1 cellular context compared by ENCODE assay signal in the genomic region with DNA sequence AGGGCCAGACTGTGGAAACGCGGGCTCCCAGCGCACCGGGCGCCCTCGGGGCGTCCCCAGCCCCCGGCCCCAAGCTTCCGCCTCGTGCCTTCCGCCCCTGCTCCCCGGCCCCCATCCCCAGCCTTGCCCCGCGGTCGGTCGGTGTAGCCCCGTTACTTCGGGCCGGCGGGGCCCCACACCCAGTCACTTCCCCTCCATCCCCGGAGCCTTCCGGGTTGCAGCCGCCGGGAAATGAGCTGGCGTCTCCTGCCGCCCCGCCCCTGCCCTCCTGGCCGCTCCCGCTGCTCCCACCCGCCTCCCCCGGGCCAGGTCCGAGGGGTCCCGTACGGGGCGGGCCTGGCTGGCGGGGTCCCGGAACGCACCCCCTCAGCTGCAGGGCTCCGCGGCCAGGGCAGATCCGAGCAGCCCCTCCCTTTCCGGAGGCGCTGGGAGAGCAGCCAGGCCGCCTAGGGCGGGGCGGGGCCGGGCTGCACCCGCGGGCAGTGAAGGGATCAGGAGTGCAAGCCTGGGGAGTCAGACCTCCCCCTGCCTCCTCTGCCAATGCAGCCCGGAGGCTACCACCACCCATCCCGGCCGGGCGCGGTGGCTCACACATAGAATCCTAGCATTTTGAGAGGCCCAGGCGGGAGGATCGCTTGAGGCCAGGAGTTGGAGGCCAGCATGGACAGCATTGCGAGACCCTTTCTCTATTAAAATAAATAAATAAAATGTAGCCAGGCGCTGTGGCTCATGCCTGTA.
TF ChIP-seq lines count a peak whose summit lies in the region.

No MANE protein-coding gene starts in this region.

TF ChIP-seq in K562, 482 proteins besides CTCF, POLR2A, EP300 and RAD21 (continued from another document and continues in another):
- no peak for TF ChIP-seq HEY1 (CRISPR knock-in tag; IDR thresholded peaks at IDR 0.05; ENCODE audit: borderline replicate concordance)
- TF ChIP-seq ZNF134 (CRISPR knock-in tag; conservative IDR thresholded peaks at IDR 0.05), result no peak
- TF ChIP-seq, protein P1, sequence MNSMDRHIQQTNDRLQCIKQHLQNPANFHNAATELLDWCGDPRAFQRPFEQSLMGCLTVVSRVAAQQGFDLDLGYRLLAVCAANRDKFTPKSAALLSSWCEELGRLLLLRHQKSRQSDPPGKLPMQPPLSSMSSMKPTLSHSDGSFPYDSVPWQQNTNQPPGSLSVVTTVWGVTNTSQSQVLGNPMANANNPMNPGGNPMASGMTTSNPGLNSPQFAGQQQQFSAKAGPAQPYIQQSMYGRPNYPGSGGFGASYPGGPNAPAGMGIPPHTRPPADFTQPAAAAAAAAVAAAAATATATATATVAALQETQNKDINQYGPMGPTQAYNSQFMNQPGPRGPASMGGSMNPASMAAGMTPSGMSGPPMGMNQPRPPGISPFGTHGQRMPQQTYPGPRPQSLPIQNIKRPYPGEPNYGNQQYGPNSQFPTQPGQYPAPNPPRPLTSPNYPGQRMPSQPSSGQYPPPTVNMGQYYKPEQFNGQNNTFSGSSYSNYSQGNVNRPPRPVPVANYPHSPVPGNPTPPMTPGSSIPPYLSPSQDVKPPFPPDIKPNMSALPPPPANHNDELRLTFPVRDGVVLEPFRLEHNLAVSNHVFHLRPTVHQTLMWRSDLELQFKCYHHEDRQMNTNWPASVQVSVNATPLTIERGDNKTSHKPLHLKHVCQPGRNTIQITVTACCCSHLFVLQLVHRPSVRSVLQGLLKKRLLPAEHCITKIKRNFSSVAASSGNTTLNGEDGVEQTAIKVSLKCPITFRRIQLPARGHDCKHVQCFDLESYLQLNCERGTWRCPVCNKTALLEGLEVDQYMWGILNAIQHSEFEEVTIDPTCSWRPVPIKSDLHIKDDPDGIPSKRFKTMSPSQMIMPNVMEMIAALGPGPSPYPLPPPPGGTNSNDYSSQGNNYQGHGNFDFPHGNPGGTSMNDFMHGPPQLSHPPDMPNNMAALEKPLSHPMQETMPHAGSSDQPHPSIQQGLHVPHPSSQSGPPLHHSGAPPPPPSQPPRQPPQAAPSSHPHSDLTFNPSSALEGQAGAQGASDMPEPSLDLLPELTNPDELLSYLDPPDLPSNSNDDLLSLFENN (IDR thresholded peaks at IDR 0.05; ENCODE audit: low read depth in 2 of 2, low read length in 2 of 2), result no peak
- no peak for TF ChIP-seq MAFF (IDR thresholded peaks at IDR 0.05; ENCODE audit: low read length)
- TF ChIP-seq, protein P2, sequence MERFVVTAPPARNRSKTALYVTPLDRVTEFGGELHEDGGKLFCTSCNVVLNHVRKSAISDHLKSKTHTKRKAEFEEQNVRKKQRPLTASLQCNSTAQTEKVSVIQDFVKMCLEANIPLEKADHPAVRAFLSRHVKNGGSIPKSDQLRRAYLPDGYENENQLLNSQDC (CRISPR knock-in tag; IDR thresholded peaks at IDR 0.05), result no peak
- TF ChIP-seq JUN (IDR thresholded peaks at IDR 0.05; ENCODE audit: borderline replicate concordance, low read depth, low read length), result no peak
- no peak for TF ChIP-seq JUN (CRISPR knock-in tag; IDR thresholded peaks at IDR 0.05; ENCODE audit: borderline replicate concordance)
- TF ChIP-seq CC2D1A (IDR thresholded peaks at IDR 0.05), result no peak
- no peak for TF ChIP-seq RBBP5 (IDR thresholded peaks at IDR 0.05; ENCODE audit: borderline replicate concordance, insufficient read depth, low read length, poor library complexity, severe bottlenecking)
- TF ChIP-seq MED1 (CRISPR knock-in tag; IDR thresholded peaks at IDR 0.05; ENCODE audit: borderline replicate concordance), result no peak
- TF ChIP-seq ZKSCAN1 (IDR thresholded peaks at IDR 0.05; ENCODE audit: low read depth, low read length), result no peak
- no peak for TF ChIP-seq MAFG (tag; conservative IDR thresholded peaks at IDR 0.05)
- TF ChIP-seq, protein P3, sequence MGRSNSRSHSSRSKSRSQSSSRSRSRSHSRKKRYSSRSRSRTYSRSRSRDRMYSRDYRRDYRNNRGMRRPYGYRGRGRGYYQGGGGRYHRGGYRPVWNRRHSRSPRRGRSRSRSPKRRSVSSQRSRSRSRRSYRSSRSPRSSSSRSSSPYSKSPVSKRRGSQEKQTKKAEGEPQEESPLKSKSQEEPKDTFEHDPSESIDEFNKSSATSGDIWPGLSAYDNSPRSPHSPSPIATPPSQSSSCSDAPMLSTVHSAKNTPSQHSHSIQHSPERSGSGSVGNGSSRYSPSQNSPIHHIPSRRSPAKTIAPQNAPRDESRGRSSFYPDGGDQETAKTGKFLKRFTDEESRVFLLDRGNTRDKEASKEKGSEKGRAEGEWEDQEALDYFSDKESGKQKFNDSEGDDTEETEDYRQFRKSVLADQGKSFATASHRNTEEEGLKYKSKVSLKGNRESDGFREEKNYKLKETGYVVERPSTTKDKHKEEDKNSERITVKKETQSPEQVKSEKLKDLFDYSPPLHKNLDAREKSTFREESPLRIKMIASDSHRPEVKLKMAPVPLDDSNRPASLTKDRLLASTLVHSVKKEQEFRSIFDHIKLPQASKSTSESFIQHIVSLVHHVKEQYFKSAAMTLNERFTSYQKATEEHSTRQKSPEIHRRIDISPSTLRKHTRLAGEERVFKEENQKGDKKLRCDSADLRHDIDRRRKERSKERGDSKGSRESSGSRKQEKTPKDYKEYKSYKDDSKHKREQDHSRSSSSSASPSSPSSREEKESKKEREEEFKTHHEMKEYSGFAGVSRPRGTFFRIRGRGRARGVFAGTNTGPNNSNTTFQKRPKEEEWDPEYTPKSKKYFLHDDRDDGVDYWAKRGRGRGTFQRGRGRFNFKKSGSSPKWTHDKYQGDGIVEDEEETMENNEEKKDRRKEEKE (IDR thresholded peaks at IDR 0.05; ENCODE audit: borderline replicate concordance in 1 of 2, control insufficient read depth in 1 of 2, low read depth in 2 of 2, low read length in 1 of 2), result no peak
- no peak for TF ChIP-seq EHMT2 (IDR thresholded peaks at IDR 0.05)
- TF ChIP-seq SRSF1 (IDR thresholded peaks at IDR 0.05; ENCODE audit: low read depth, low read length), result no peak
- no peak for TF ChIP-seq POLR2AphosphoS5 (IDR thresholded peaks at IDR 0.05; ENCODE audit: control insufficient read depth, insufficient read depth, low read depth, low read length)
- TF ChIP-seq, protein P4, sequence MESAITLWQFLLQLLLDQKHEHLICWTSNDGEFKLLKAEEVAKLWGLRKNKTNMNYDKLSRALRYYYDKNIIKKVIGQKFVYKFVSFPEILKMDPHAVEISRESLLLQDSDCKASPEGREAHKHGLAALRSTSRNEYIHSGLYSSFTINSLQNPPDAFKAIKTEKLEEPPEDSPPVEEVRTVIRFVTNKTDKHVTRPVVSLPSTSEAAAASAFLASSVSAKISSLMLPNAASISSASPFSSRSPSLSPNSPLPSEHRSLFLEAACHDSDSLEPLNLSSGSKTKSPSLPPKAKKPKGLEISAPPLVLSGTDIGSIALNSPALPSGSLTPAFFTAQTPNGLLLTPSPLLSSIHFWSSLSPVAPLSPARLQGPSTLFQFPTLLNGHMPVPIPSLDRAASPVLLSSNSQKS (CRISPR knock-in tag; IDR thresholded peaks at IDR 0.05), result no peak
- peak; percentile 52 to 78; a peak in 1 of 4 replicates for TF ChIP-seq SIN3A (IDR thresholded peaks at IDR 0.05; ENCODE audit: borderline replicate concordance in 2 of 2, control insufficient read depth in 1 of 2, low read depth in 2 of 2, low read length in 2 of 2)
- TF ChIP-seq, protein P5, sequence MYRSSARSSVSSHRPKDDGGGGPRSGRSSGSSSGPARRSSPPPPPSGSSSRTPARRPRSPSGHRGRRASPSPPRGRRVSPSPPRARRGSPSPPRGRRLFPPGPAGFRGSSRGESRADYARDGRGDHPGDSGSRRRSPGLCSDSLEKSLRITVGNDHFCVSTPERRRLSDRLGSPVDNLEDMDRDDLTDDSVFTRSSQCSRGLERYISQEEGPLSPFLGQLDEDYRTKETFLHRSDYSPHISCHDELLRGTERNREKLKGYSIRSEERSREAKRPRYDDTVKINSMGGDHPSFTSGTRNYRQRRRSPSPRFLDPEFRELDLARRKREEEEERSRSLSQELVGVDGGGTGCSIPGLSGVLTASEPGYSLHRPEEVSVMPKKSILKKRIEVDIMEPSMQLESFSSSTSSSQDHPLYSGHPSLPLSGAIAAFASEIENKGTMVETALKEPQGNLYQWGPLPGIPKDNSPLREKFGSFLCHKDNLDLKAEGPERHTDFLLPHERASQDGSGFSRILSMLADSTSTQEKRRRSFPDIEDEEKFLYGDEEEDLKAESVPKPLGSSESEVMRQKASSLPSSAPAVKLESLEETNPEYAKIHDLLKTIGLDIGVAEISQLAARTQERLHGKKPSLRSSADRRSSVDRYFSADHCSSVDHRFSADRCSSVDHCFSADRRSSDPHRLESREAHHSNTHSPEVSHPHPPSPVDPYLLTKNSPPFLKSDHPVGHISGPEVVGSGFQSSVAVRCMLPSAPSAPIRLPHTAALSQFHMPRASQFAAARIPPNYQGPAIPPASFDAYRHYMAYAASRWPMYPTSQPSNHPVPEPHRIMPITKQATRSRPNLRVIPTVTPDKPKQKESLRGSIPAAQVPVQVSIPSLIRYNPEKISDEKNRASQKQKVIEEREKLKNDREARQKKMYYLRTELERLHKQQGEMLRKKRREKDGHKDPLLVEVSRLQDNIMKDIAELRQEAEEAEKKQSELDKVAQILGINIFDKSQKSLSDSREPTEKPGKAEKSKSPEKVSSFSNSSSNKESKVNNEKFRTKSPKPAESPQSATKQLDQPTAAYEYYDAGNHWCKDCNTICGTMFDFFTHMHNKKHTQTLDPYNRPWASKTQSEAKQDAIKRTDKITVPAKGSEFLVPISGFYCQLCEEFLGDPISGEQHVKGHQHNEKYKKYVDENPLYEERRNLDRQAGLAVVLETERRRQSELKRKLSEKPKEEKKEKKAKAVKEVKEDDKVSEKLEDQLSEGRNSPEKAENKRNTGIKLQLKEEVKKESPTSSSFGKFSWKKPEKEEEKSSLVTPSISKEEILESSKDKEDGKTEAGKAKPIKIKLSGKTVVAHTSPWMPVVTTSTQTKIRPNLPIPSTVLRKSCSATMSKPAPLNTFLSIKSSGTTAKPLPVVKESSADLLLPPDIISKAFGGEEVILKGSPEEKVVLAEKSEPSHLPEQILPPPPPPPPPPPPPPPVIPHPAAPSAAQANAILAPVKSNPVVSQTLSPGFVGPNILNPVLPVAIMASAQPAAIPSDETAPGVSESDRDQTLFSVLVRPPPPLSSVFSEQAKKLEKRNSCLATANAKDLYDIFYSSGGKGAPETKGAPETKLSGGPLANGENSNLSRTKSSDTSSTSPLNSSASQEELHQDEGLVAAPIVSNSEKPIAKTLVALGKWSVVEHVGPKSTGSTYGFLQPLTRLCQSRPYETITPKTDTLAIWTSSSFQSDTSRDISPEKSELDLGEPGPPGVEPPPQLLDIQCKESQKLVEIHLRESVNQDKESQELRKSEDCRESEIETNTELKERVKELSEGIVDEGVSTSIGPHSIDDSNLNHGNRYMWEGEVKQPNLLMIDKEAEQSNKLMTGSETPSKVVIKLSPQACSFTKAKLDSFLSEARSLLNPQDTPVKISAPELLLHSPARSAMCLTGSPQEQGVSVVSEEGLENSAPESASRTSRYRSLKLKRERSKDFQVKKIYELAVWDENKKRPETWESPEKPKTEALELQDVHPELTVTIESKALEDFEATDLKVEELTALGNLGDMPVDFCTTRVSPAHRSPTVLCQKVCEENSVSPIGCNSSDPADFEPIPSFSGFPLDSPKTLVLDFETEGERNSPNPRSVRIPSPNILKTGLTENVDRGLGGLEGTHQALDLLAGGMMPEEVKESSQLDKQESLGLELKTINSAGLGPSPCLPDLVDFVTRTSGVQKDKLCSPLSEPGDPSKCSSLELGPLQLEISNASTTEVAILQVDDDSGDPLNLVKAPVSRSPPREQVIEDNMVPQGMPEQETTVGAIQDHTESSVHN (IDR thresholded peaks at IDR 0.05; ENCODE audit: borderline replicate concordance in 1 of 2, low read depth in 1 of 2), result no peak
- peak; percentile 99 for TF ChIP-seq ZNF121 (CRISPR knock-in tag; conservative IDR thresholded peaks at IDR 0.05)
- TF ChIP-seq RBM25 (IDR thresholded peaks at IDR 0.05; ENCODE audit: low read depth, low read length, severe bottlenecking), result peak; percentile 32
- TF ChIP-seq ZNF445 (CRISPR knock-in tag; IDR thresholded peaks at IDR 0.05; ENCODE audit: low read depth), result no peak
- no peak for TF ChIP-seq ZNF324 (CRISPR knock-in tag; IDR thresholded peaks at IDR 0.05)
- TF ChIP-seq MTA1 (IDR thresholded peaks at IDR 0.05; ENCODE audit: borderline replicate concordance), result no peak
- no peak for TF ChIP-seq NELFE (IDR thresholded peaks at IDR 0.05; ENCODE audit: insufficient read depth, insufficient read length)
- TF ChIP-seq, protein P6, sequence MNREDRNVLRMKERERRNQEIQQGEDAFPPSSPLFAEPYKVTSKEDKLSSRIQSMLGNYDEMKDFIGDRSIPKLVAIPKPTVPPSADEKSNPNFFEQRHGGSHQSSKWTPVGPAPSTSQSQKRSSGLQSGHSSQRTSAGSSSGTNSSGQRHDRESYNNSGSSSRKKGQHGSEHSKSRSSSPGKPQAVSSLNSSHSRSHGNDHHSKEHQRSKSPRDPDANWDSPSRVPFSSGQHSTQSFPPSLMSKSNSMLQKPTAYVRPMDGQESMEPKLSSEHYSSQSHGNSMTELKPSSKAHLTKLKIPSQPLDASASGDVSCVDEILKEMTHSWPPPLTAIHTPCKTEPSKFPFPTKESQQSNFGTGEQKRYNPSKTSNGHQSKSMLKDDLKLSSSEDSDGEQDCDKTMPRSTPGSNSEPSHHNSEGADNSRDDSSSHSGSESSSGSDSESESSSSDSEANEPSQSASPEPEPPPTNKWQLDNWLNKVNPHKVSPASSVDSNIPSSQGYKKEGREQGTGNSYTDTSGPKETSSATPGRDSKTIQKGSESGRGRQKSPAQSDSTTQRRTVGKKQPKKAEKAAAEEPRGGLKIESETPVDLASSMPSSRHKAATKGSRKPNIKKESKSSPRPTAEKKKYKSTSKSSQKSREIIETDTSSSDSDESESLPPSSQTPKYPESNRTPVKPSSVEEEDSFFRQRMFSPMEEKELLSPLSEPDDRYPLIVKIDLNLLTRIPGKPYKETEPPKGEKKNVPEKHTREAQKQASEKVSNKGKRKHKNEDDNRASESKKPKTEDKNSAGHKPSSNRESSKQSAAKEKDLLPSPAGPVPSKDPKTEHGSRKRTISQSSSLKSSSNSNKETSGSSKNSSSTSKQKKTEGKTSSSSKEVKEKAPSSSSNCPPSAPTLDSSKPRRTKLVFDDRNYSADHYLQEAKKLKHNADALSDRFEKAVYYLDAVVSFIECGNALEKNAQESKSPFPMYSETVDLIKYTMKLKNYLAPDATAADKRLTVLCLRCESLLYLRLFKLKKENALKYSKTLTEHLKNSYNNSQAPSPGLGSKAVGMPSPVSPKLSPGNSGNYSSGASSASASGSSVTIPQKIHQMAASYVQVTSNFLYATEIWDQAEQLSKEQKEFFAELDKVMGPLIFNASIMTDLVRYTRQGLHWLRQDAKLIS (CRISPR knock-in tag; IDR thresholded peaks at IDR 0.05), result no peak; the same call in 1 of the 2 replicates
- no peak for TF ChIP-seq ZNF274 (IDR thresholded peaks at IDR 0.05; ENCODE audit: borderline replicate concordance, low read depth, low read length)
- TF ChIP-seq SREBF2 (CRISPR knock-in tag; IDR thresholded peaks at IDR 0.05), result no peak
- no peak; the same call in 1 of the 2 replicates for TF ChIP-seq HDAC2 (IDR thresholded peaks at IDR 0.05)
- no peak for TF ChIP-seq SOX6 (IDR thresholded peaks at IDR 0.05)
- no peak for TF ChIP-seq RBM17 (IDR thresholded peaks at IDR 0.05; ENCODE audit: borderline replicate concordance, low read depth, low read length)
- TF ChIP-seq RUNX1 (IDR thresholded peaks at IDR 0.05; ENCODE audit: low read depth), result no peak
- no peak for TF ChIP-seq HNRNPH1 (optimal IDR thresholded peaks at IDR 0.05; ENCODE audit: low read depth, low read length)
- TF ChIP-seq, protein P7, sequence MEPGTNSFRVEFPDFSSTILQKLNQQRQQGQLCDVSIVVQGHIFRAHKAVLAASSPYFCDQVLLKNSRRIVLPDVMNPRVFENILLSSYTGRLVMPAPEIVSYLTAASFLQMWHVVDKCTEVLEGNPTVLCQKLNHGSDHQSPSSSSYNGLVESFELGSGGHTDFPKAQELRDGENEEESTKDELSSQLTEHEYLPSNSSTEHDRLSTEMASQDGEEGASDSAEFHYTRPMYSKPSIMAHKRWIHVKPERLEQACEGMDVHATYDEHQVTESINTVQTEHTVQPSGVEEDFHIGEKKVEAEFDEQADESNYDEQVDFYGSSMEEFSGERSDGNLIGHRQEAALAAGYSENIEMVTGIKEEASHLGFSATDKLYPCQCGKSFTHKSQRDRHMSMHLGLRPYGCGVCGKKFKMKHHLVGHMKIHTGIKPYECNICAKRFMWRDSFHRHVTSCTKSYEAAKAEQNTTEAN (CRISPR knock-in tag; IDR thresholded peaks at IDR 0.05), result no peak
